In the genomic region with DNA sequence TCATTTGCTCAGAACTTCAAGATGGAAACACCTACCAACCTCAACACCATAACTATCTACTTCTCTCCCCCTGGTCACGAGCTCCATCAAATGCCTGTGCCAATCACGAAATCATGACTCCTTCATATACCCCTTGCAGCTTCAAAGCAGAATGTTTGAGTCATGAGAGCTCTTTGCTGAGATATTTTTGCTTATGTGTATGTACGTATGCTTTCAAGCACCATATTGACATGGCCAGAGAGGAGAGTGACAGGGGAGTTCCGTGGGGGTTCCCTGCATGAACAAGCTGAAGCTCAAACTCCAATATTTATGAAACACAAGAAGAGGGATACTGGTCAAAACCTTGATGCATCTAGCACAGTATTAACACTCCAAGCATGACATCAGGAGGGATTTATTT, we compare ENCODE assay signal across 12 cellular contexts.
A peak's percentile ranks its signal among the peaks of the same experiment; 100 is the strongest.
DNase-seq lines count a peak whose midpoint lies in the region; ATAC-seq lines count a peak whose summit lies in the region.
"Had no signal": no experiment of that assay in that cellular context is flagged by ENCODE, and none has a peak within 500 bp of the region (broad histone marks: within the 10 kb centered on the region; RNA-seq: fewer than 3 reads in every experiment).

No MANE protein-coding gene starts in this region.

- POLR2A ChIA-PET in T-cell (lab: Charles Lee), result interaction anchor here in 1 of 2 donors (0.5 kb wide), 1 partner anchor 21 kb away, joined by 5 read pairs; no protein-coding TSS in a partner anchor

- peak; percentile 22 for ATAC-seq in HG02973 (IDR thresholded peaks at IDR 0.05; ENCODE audit: unreplicated experiment)
- peak in 1 of 4 experiments; percentile 11 for ATAC-seq in T-cell (replicated peaks in 1 of 4)
- peak; percentile 68 for ATAC-seq in stimulated activated effector memory CD8-positive, alpha-beta T cell treated with anti-CD3 and anti-CD28 coated beads, Interleukin-12 subunit alpha, Interleukin-12 subunit beta, amount 100 ng/mL, for 72 hours

- peaks cover 45 to 74% (median 49%) of the 10 kb centered on the region in 3 donors for H3K4me1 Mint-ChIP-seq in T-cell
- H3K4me1 Mint-ChIP-seq in stimulated activated effector memory CD8-positive, alpha-beta T cell treated with anti-CD3 and anti-CD28 coated beads, Interleukin-12 subunit alpha, Interleukin-12 subunit beta, amount 100 ng/mL, for 72 hours, result peaks cover 69% of the 10 kb centered on the region

- peak overlapping the region; percentile 54 to 91 for H3K27ac Mint-ChIP-seq in T-cell
- H3K27ac Mint-ChIP-seq in stimulated activated effector memory CD8-positive, alpha-beta T cell treated with anti-CD3 and anti-CD28 coated beads, Interleukin-12 subunit alpha, Interleukin-12 subunit beta, amount 100 ng/mL, for 72 hours, result peak overlapping the region; percentile 66
- H3K27ac Mint-ChIP-seq: nephron progenitor cell had no signal

- H3K36me3 Mint-ChIP-seq in T-cell, result no peaks in the 10 kb centered on the region
- H3K36me3 Mint-ChIP-seq in stimulated activated effector memory CD8-positive, alpha-beta T cell treated with anti-CD3 and anti-CD28 coated beads, Interleukin-12 subunit alpha, Interleukin-12 subunit beta, amount 100 ng/mL, for 72 hours, result no peaks in the 10 kb centered on the region

- intact Hi-C loops in posterior cingulate gyrus (cut with DNase I), result no loop called here

- CTCF ChIA-PET in T-cell (lab: Charles Lee), result interaction anchor here (0.7 to 7.1 kb wide), 4 partner anchors 375 to 386 kb away, joined by 4 to 46 read pairs (median 5); a partner anchor contains a TSS

- peak overlapping the region in 1 of 3 donors; percentile 64 for H3K4me3 Mint-ChIP-seq in T-cell
- H3K4me3 Mint-ChIP-seq in stimulated activated effector memory CD8-positive, alpha-beta T cell treated with anti-CD3 and anti-CD28 coated beads, Interleukin-12 subunit alpha, Interleukin-12 subunit beta, amount 100 ng/mL, for 72 hours, result peak overlapping the region; percentile 38
- H3K4me3 Mint-ChIP-seq: nephron progenitor cell had no signal

- H3K27me3 Mint-ChIP-seq in T-cell, result no peaks in the 10 kb centered on the region

- DNase-seq in activated T-cell treated with anti-CD3 and anti-CD28 coated beads for 24 hours (ENCODE audit: low read depth), result peak; percentile 17
- DNase-seq in activated T-cell treated with anti-CD3 and anti-CD28 coated beads, Interleukin-2, amount 50 U/mL, for 1 hour, result no peak
- peak in 1 of 34 experiments; percentile 4 for DNase-seq in T-cell
- no peak for DNase-seq in stimulated activated effector memory CD8-positive, alpha-beta T cell treated with anti-CD3 and anti-CD28 coated beads, Interleukin-12 subunit alpha, Interleukin-12 subunit beta, amount 100 ng/mL, for 72 hours (ENCODE audit: low spot score in 2 of 2)
- no peak for DNase-seq in AML-193 (lab: John Stamatoyannopoulos, UW)
- no peak for DNase-seq in posterior cingulate gyrus
- no peak for DNase-seq in GM03348 (ENCODE audit: low spot score)
- DNase-seq: ACHN, brain microvascular endothelial cell, nephron progenitor cell, T1000 had no signal

- H3K9me3 Mint-ChIP-seq in T-cell, result peaks cover 7 to 13% (median 8%) of the 10 kb centered on the region in 3 donors
- H3K9me3 Mint-ChIP-seq in stimulated activated effector memory CD8-positive, alpha-beta T cell treated with anti-CD3 and anti-CD28 coated beads, Interleukin-12 subunit alpha, Interleukin-12 subunit beta, amount 100 ng/mL, for 72 hours, result no peaks in the 10 kb centered on the region
